ENCODE assay signal across 17 cellular contexts in genomic region chr2:115200016-115200415, GRCh38.
DNase-seq lines count a peak whose midpoint lies in the region; ATAC-seq and TF ChIP-seq lines count a peak whose summit lies in the region.
"Had no signal": no experiment of that assay in that cellular context is flagged by ENCODE, and none has a peak within 500 bp of the region (broad histone marks: within the 10 kb centered on the region; RNA-seq: fewer than 3 reads in every experiment).

No MANE protein-coding gene starts in this region.

- TF ChIP-seq EP300 in ovary (IDR thresholded peaks at IDR 0.05), result no peak

- no peaks in the 10 kb centered on the region for H3K36me3 Mint-ChIP-seq in glutamatergic neuron (ENCODE audit: unreplicated experiment)
- peaks cover 19% of the 10 kb centered on the region for H3K36me3 Mint-ChIP-seq in mesothelial cell of epicardium
- H3K36me3 Mint-ChIP-seq: CD4-positive, CD25-positive, alpha-beta regulatory T cell had no signal

- no peaks in the 10 kb centered on the region for H3K4me1 ChIP-seq in ovary (ENCODE audit: insufficient read depth)
- H3K4me1 ChIP-seq: BLaER1 treated with 17β-estradiol and CSF1 and Interleukin-3, amounts not matched to agents 10 nM and 100 nM had no signal

- in situ Hi-C loops in GM13976 (cut with MboI; ENCODE audit: low sequenced_read_pairs, unreplicated experiment), result no loop called here

- H3K4me1 Mint-ChIP-seq in glutamatergic neuron (ENCODE audit: low read depth, unreplicated experiment) (peaks cover 16% of the 10 kb centered on the region), mesothelial cell of epicardium (peaks cover 42% of the 10 kb centered on the region)
- H3K4me1 Mint-ChIP-seq: CD4-positive, CD25-positive, alpha-beta regulatory T cell had no signal

- no peak overlapping the region for H3K4me3 Mint-ChIP-seq in glutamatergic neuron (ENCODE audit: unreplicated experiment)
- no peak overlapping the region for H3K4me3 Mint-ChIP-seq in mesothelial cell of epicardium
- H3K4me3 Mint-ChIP-seq: CD4-positive, CD25-positive, alpha-beta regulatory T cell had no signal

- no peak overlapping the region for H3K4me3 ChIP-seq in ovary
- H3K4me3 ChIP-seq: BLaER1 treated with 17β-estradiol and CSF1 and Interleukin-3, amounts not matched to agents 10 nM and 100 nM; GM23248 had no signal

- no peaks in the 10 kb centered on the region for H3K36me3 ChIP-seq in ovary
- H3K36me3 ChIP-seq: BLaER1 treated with 17β-estradiol and CSF1 and Interleukin-3, amounts not matched to agents 10 nM and 100 nM had no signal

- H3K27ac ChIP-seq in ovary, result no peak overlapping the region
- H3K27ac ChIP-seq: BLaER1 treated with 17β-estradiol and CSF1 and Interleukin-3, amounts not matched to agents 10 nM and 100 nM; GM23248; HL-60 had no signal

- peak; percentile 35 for DNase-seq in Ammon's horn (ENCODE audit: low spot score)
- no peak for DNase-seq in glutamatergic neuron
- DNase-seq in mesothelial cell of epicardium (ENCODE audit: low spot score in 2 of 2, unreplicated experiment in 2 of 2), result no peak
- DNase-seq in putamen (ENCODE audit: low spot score), result peak; percentile 16
- no peak for DNase-seq in GM13976 (ENCODE audit: low spot score)
- no peak for DNase-seq in ovary
- DNase-seq: 8988T; AML-193; Calu3; CD4-positive, CD25-positive, alpha-beta regulatory T cell; DND-41; GF-D8; GM23248 had no signal

- 1 to 6% (median 5%) methylated on average over 4 of the region's 4 CpGs for WGBS in ovary, 3 donors

- H3K27ac Mint-ChIP-seq in glutamatergic neuron (ENCODE audit: unreplicated experiment), result peak overlapping the region; percentile 18
- peak overlapping the region; percentile 39 for H3K27ac Mint-ChIP-seq in mesothelial cell of epicardium
- H3K27ac Mint-ChIP-seq: CD4-positive, CD25-positive, alpha-beta regulatory T cell had no signal

- H3K27me3 Mint-ChIP-seq in glutamatergic neuron (ENCODE audit: unreplicated experiment) (no peaks in the 10 kb centered on the region), mesothelial cell of epicardium (ENCODE audit: low read depth) (no peaks in the 10 kb centered on the region)
- H3K27me3 Mint-ChIP-seq: CD4-positive, CD25-positive, alpha-beta regulatory T cell had no signal

- ATAC-seq in HG03039 (IDR thresholded peaks at IDR 0.05; ENCODE audit: unreplicated experiment), result no peak
- ATAC-seq: HCT116 had no signal

- intact Hi-C loops in ovary (cut with DNase I), result no loop called here

- no peaks in the 10 kb centered on the region for H3K27me3 ChIP-seq in ovary
- H3K27me3 ChIP-seq: BLaER1 treated with 17β-estradiol and CSF1 and Interleukin-3, amounts not matched to agents 10 nM and 100 nM had no signal

- H3K9me3 ChIP-seq in ovary, result no peaks in the 10 kb centered on the region
- H3K9me3 ChIP-seq: BLaER1 treated with 17β-estradiol and CSF1 and Interleukin-3, amounts not matched to agents 10 nM and 100 nM had no signal

- TF ChIP-seq CTCF in glutamatergic neuron (IDR thresholded peaks at IDR 0.05; ENCODE audit: partially characterized antibody, unreplicated experiment) (no peak), mesothelial cell of epicardium (IDR thresholded peaks at IDR 0.05; ENCODE audit: unreplicated experiment) (no peak), GM13976 (IDR thresholded peaks at IDR 0.05; ENCODE audit: borderline replicate concordance, control extremely low read depth, extremely low read depth, insufficient read depth, missing control alignments) (no peak), ovary (IDR thresholded peaks at IDR 0.05) (no peak)

- H3K9me3 Mint-ChIP-seq in glutamatergic neuron (ENCODE audit: unreplicated experiment), result no peaks in the 10 kb centered on the region
- peaks cover 11% of the 10 kb centered on the region for H3K9me3 Mint-ChIP-seq in mesothelial cell of epicardium

- TF ChIP-seq POLR2A in ovary (IDR thresholded peaks at IDR 0.05), result no peak

Comparison
In these comparisons a context has a peak if more than half of its experiments do, and no peak if none do; other contexts are left out.
1. DNase-seq: peak in Ammon's horn (single experiment) and putamen (single experiment); none in glutamatergic neuron (single experiment), mesothelial cell of epicardium (0 of 2), GM13976 (single experiment) and ovary (0 of 5).